Comparison of ENCODE assay signal across 23 cellular contexts in the genomic region with DNA sequence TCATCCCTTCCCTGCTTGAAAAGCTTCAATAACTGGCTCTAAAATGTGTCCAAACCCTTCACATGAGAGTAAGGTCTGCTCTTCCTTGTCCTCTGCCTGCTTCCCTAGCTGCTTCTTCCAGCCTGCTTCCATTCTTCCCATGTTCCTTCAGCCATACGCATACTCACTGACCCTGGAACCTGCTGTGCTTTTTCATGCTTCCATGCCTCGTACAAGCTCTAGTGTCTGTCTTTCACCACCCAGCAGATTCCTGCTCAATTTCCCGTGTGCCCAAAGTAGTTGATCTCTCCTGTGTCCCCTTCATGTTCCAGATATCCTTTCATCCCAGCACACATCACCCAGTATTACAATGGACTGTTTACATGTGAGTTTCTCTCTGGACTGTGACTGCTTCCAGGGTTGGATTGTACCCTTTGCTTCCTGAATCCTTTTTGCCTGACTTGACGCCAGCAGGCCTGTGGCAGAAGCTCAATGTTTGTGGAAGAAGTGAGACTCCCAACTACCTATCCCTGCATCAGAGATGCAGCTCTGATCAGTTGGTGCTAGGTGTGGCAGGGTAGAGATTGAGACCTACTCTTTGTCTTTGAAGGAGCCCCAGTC. TPM values are rescaled to one million over a fixed set of nuclear protein-coding genes. Genes with fewer than 3 reads are reported as not detected.
DNase-seq lines count a peak whose midpoint lies in the region; FAIRE-seq and TF ChIP-seq lines count a peak whose summit lies in the region.
"Had no signal": no experiment of that assay in that cellular context is flagged by ENCODE, and none has a peak within 500 bp of the region (broad histone marks: within the 10 kb centered on the region; RNA-seq: fewer than 3 reads in every experiment).

No MANE protein-coding gene starts in this region.

- intact Hi-C loops in endothelial cell of umbilical vein (cut with micrococcal nuclease), result no loop called here

- no peaks in the 10 kb centered on the region for H4K20me1 ChIP-seq in endothelial cell of umbilical vein (replicated peaks; ENCODE audit: control insufficient read depth, extremely low read depth, insufficient read depth, low read length)
- H4K20me1 ChIP-seq in osteoblast (ENCODE audit: insufficient read depth, low read length), result peaks cover 3% of the 10 kb centered on the region

- in situ Hi-C loops in G401 (cut with HindIII; ENCODE audit: low sequenced_read_pairs), result no loop called here

- no peak for TF ChIP-seq POLR2A in endothelial cell of umbilical vein (IDR thresholded peaks at IDR 0.05; ENCODE audit: low read depth, low read length)

- peak; percentile 52 for DNase-seq in G401 (ENCODE audit: low spot score)
- DNase-seq in RWPE1 (ENCODE audit: low spot score), result no peak
- DNase-seq in endothelial cell of umbilical vein (ENCODE audit: low read depth, low spot score), result peak; percentile 29
- DNase-seq in osteoblast (ENCODE audit: insufficient read length, low spot score, missing footprints), result peak; percentile 44
- DNase-seq in RKO (ENCODE audit: low spot score), result no peak
- no peak for DNase-seq in COLO668 (lab: John Stamatoyannopoulos, UW; ENCODE audit: unreplicated experiment)
- DNase-seq in NCI-H69 (lab: John Stamatoyannopoulos, UW), result no peak
- DNase-seq: activated CD4-positive, alpha-beta T cell treated with anti-CD3 and anti-CD28 coated beads for 4 hours; activated CD8-positive, alpha-beta memory T cell treated with anti-CD3 and anti-CD28 coated beads, Interleukin-2, amount 50 U/mL, for 48 hours; activated gamma-delta T cell; amygdala; cortex of kidney; DND-41; NCI-H1092; NCI-H187 treated with DMSO at 0.1 percent for 48 hours; NCI-H2227 treated with DMSO at 0.1 percent for 48 hours; Right ventricle myocardium superior; stimulated activated CD4-positive, alpha-beta T cell treated with anti-CD3 and anti-CD28 coated beads, Interleukin-2, amount 100 ng/mL, for 24 hours; stimulated activated naive B cell treated with anti-CD40 and anti-IgM and Interleukin-4, amounts not matched to agents 10 μg/mL and 1 μg/mL and 100 μg/mL, for 72 hours had no signal

- H3K4me3 ChIP-seq in endothelial cell of umbilical vein (replicated peaks in 1 of 3; ENCODE audit: insufficient read depth in 1 of 3, low read depth in 1 of 3, low read length in 3 of 3), result no peak overlapping the region
- H3K4me3 ChIP-seq in osteoblast (ENCODE audit: insufficient read depth, low read length), result no peak overlapping the region
- H3K4me3 ChIP-seq: skin epidermis had no signal

- H3K9me3 ChIP-seq in endothelial cell of umbilical vein (replicated peaks; ENCODE audit: control insufficient read depth, insufficient read depth, low read length), result no peaks in the 10 kb centered on the region
- no peaks in the 10 kb centered on the region for H3K9me3 ChIP-seq in osteoblast (ENCODE audit: low read depth, low read length)

- peaks cover 61% of the 10 kb centered on the region for H3K4me1 ChIP-seq in endothelial cell of umbilical vein (ENCODE audit: control insufficient read depth, extremely low read depth, insufficient read depth, low read length)
- H3K4me1 ChIP-seq in osteoblast (ENCODE audit: insufficient read depth, low read length), result peaks cover 29% of the 10 kb centered on the region

- TF ChIP-seq CTCF in RWPE1 (conservative IDR thresholded peaks at IDR 0.05; ENCODE audit: low read depth) (no peak), endothelial cell of umbilical vein (IDR thresholded peaks at IDR 0.05; ENCODE audit: extremely low read depth in 1 of 2, insufficient read depth in 1 of 2, low read depth in 1 of 2, low read length in 2 of 2) (no peak), osteoblast (IDR thresholded peaks at IDR 0.05; ENCODE audit: extremely low read depth, low read depth, low read length) (no peak)

- no peak overlapping the region for H3K4me2 ChIP-seq in endothelial cell of umbilical vein (ENCODE audit: insufficient read depth, low read length)
- no peak overlapping the region for H3K4me2 ChIP-seq in osteoblast (ENCODE audit: insufficient read depth, low read length)

- H2AFZ ChIP-seq in endothelial cell of umbilical vein (ENCODE audit: low read depth, low read length) (no peak overlapping the region), osteoblast (ENCODE audit: low read length) (no peak overlapping the region)

- H3K27me3 ChIP-seq in endothelial cell of umbilical vein (ENCODE audit: control insufficient read depth in 2 of 2, insufficient read depth in 2 of 2, low read length in 2 of 2) (no peaks in the 10 kb centered on the region), osteoblast (ENCODE audit: insufficient read depth, low read length) (no peaks in the 10 kb centered on the region)

- no peaks in the 10 kb centered on the region for H3K9me1 ChIP-seq in endothelial cell of umbilical vein (replicated peaks; ENCODE audit: control insufficient read depth, extremely low read depth, insufficient read depth, low read length)

- no peaks in the 10 kb centered on the region for H3K36me3 ChIP-seq in endothelial cell of umbilical vein (ENCODE audit: control insufficient read depth in 2 of 2, extremely low read depth in 1 of 2, insufficient read depth in 2 of 2, low read length in 2 of 2)
- H3K36me3 ChIP-seq in osteoblast (ENCODE audit: insufficient read depth, low read length), result no peaks in the 10 kb centered on the region

- dilution Hi-C loops in endothelial cell of umbilical vein (cut with MboI; ENCODE audit: extremely low pct_ligation_motif_present, low sequenced_read_pairs), result loop anchor here (10.0 kb wide), 1 partner anchor 56 kb away; no protein-coding TSS in a partner anchor

- H3K27ac ChIP-seq in RWPE1, result peak overlapping the region; percentile 33; the same call in 1 of the 2 replicates
- no peak overlapping the region for H3K27ac ChIP-seq in endothelial cell of umbilical vein (ENCODE audit: insufficient read depth, low read depth, low read length)
- no peak overlapping the region for H3K27ac ChIP-seq in osteoblast (ENCODE audit: low read depth, low read length)

- CTCF ChIA-PET in RWPE1 (lab: Yijun Ruan, JAX), result interaction anchor here (0.6 to 1.7 kb wide), 4 partner anchors 8 to 439 kb away, joined by 3 to 7 read pairs (median 3); no protein-coding TSS in a partner anchor
- CTCF ChIA-PET in endothelial cell of umbilical vein (lab: Charles Lee), result interaction anchor here (0.6 to 2.2 kb wide), 5 partner anchors 8 to 67 kb away, joined by 3 to 16 read pairs (median 4); no protein-coding TSS in a partner anchor

- H3K79me2 ChIP-seq in endothelial cell of umbilical vein (ENCODE audit: control insufficient read depth, insufficient read depth, low read length) (no peaks in the 10 kb centered on the region), osteoblast (ENCODE audit: insufficient read depth, low read length) (no peaks in the 10 kb centered on the region)

- no TSS peak for BruUV-seq in endothelial cell of umbilical vein (replicated peaks; lab: Mats Ljungman, UMichigan)

- no peak for FAIRE-seq in endothelial cell of umbilical vein (lab: Jason Lieb, UNC)
- FAIRE-seq: GM12892, HTR-8/SVneo, TTC549 had no signal

- POLR2A ChIA-PET in RWPE1 (lab: Yijun Ruan, JAX; ENCODE audit: low non-redundant PET) (no interaction called here), endothelial cell of umbilical vein (lab: Charles Lee) (interaction anchor here (0.6 kb wide), 1 partner anchor 37 kb away, joined by 4 read pairs; no protein-coding TSS in a partner anchor)

- H3K9ac ChIP-seq in endothelial cell of umbilical vein (replicated peaks; ENCODE audit: extremely low read depth, insufficient read depth, low read length), result no peak overlapping the region

TF ChIP-seq in endothelial cell of umbilical vein, 7 proteins besides CTCF, POLR2A, EP300 and RAD21:
- TF ChIP-seq JUN (IDR thresholded peaks at IDR 0.05; ENCODE audit: borderline replicate concordance, insufficient read depth, insufficient read length, low read depth) (no peak), EZH2 (IDR thresholded peaks at IDR 0.05; ENCODE audit: borderline replicate concordance, low read depth, low read length, severe bottlenecking) (no peak), FOS (IDR thresholded peaks at IDR 0.05; ENCODE audit: borderline replicate concordance, insufficient read depth, low read length) (no peak), GATA2 (IDR thresholded peaks at IDR 0.05; ENCODE audit: insufficient read depth, insufficient read length, low read depth, low read length) (no peak), MYC (IDR thresholded peaks at IDR 0.05; ENCODE audit: low read depth, low read length) (no peak), POLR2AphosphoS5 (IDR thresholded peaks at IDR 0.05; ENCODE audit: insufficient read depth, low read depth, low read length) (no peak)
- TF ChIP-seq, protein P1, sequence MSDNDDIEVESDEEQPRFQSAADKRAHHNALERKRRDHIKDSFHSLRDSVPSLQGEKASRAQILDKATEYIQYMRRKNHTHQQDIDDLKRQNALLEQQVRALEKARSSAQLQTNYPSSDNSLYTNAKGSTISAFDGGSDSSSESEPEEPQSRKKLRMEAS (IDR thresholded peaks at IDR 0.05; ENCODE audit: insufficient read depth, insufficient read length), result no peak

RNA-seq across cellular contexts. Expression of gene RNF19B, which starts 35.9 kb away (rescaled TPM):
- total RNA-seq in G401 (2014; rRNA removed; shearing (Covaris generic)), result 13.2 and 19.0 TPM in 2 replicates
- 24.2 and 25.6 TPM in 2 replicates for total RNA-seq in endothelial cell of umbilical vein
- 19.2 and 19.6 TPM in 2 replicates for polyA plus RNA-seq in endothelial cell of umbilical vein
- polyA plus RNA-seq in endothelial cell of umbilical vein (2011; cell fraction: cytosol; rRNA removed), result 24.0 and 26.1 TPM in 2 replicates
- polyA plus RNA-seq in endothelial cell of umbilical vein (2011; cell fraction: nucleus; rRNA removed), result 13.0 and 13.6 TPM in 2 replicates
- polyA plus RNA-seq in endothelial cell of umbilical vein (2012), result 26.1 and 29.0 TPM in 2 replicates
- 25.3 and 31.0 TPM in 2 replicates for polyA minus RNA-seq in endothelial cell of umbilical vein
- 9.6 TPM for polyA minus RNA-seq in endothelial cell of umbilical vein (2011; cell fraction: cytosol; rRNA and poly(A)+ RNA removed)
- 9.5 and 9.8 TPM in 2 replicates for polyA minus RNA-seq in endothelial cell of umbilical vein (2011; cell fraction: nucleus; rRNA and poly(A)+ RNA removed)
- 14.5 and 19.7 TPM in 2 replicates for total RNA-seq in osteoblast

RNA-seq across cellular contexts. Expression of gene AK2, which starts 36.2 kb away (rescaled TPM):
- total RNA-seq in G401 (2014; rRNA removed; shearing (Covaris generic)), result 244 and 260 TPM in 2 replicates
- total RNA-seq in endothelial cell of umbilical vein, result 131 and 134 TPM in 2 replicates
- polyA plus RNA-seq in endothelial cell of umbilical vein, result 71.4 and 107 TPM in 2 replicates
- 180 and 198 TPM in 2 replicates for polyA plus RNA-seq in endothelial cell of umbilical vein (2011; cell fraction: cytosol; rRNA removed)
- polyA plus RNA-seq in endothelial cell of umbilical vein (2011; cell fraction: nucleus; rRNA removed), result 129 and 207 TPM in 2 replicates
- 115 and 131 TPM in 2 replicates for polyA plus RNA-seq in endothelial cell of umbilical vein (2012)
- polyA minus RNA-seq in endothelial cell of umbilical vein, result 48.3 and 61.9 TPM in 2 replicates
- polyA minus RNA-seq in endothelial cell of umbilical vein (2011; cell fraction: cytosol; rRNA and poly(A)+ RNA removed), result 106 TPM
- 50.1 and 83.7 TPM in 2 replicates for polyA minus RNA-seq in endothelial cell of umbilical vein (2011; cell fraction: nucleus; rRNA and poly(A)+ RNA removed)
- 89.3 and 139 TPM in 2 replicates for total RNA-seq in osteoblast

Comparison
In these comparisons a context has a peak if more than half of its experiments do, and no peak if none do; other contexts are left out.
1. DNase-seq: peak in G401 (single experiment), endothelial cell of umbilical vein (single experiment) and osteoblast (single experiment); none in RWPE1 (single experiment), RKO (single experiment), COLO668 (single experiment) and NCI-H69 (single experiment).